10 cellular contexts compared by ENCODE assay signal in the genomic region with DNA sequence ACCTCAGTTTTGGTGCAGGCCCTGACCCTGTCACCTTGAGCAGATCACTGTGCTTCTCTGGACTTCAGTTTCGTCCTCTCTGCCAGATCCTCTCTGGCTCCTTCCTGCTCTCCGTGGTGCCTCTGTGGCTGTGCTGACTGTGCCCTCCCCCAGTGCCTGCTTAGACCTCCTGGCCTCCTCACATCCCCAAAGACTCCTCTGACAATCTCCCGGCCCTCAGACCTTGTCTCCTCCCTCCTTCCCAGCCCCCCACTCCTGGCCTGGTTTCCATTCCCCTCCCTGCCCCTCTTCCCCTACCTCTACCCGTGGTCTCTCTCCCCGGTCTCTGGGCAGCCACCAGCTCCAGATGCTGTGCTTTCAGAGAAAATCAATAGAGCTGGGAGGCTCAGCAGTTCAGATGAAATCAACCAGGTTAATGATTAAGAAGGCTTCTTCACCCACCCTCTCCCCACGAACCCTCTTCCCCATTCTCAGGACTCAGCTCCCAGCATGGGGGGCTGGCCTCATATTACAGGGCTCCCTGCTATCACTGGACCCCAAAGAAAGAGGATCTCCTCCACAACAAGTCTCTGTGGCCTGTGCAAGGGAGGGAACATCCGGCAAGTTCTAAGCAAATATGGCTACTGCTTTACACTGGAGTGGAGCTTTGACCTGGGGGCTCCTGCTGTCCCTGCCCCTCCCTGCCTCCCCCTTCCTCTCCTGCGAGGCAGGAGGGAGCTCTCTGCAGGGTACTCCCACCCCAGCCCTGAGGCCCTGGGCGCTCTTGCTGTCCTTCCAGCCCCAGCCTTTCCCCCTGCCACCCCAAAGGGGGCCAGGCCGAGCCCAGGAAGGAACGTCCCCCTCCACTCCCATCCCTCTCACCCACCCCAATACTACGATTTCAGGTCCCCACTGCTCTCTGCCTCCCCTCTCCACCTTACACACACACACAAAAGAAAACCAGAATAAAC. TPM values are rescaled to one million over a fixed set of nuclear protein-coding genes. Genes with fewer than 3 reads are reported as not detected.
DNase-seq lines count a peak whose midpoint lies in the region; FAIRE-seq and TF ChIP-seq lines count a peak whose summit lies in the region.
"Had no signal": no experiment of that assay in that cellular context is flagged by ENCODE, and none has a peak within 500 bp of the region (broad histone marks: within the 10 kb centered on the region; RNA-seq: fewer than 3 reads in every experiment).

No MANE protein-coding gene starts in this region.

- H3K4me2 ChIP-seq in astrocyte (ENCODE audit: low read length) = peak overlapping the region; percentile 72
- H3K4me2 ChIP-seq: BLaER1 treated with 17β-estradiol and CSF1 and Interleukin-3, amounts not matched to agents 10 nM and 100 nM had no signal

- FAIRE-seq in astrocyte (lab: Jason Lieb, UNC) (no peak), kidney (lab: Jason Lieb, UNC) (no peak)

- H3K27ac Mint-ChIP-seq in astrocyte (ENCODE audit: unreplicated experiment) = peak overlapping the region; percentile 62

- peaks cover 46% of the 10 kb centered on the region for H4K20me1 ChIP-seq in astrocyte (ENCODE audit: insufficient read depth, low read length)
- H4K20me1 ChIP-seq: BLaER1 treated with 17β-estradiol and CSF1 and Interleukin-3, amounts not matched to agents 10 nM and 100 nM had no signal

- peak overlapping the region; percentile 62 for H3K9ac ChIP-seq in astrocyte (ENCODE audit: low read length)
- peak overlapping the region; percentile 41 to 65 for H3K9ac ChIP-seq in kidney (ENCODE audit: low read length in 2 of 2)
- H3K9ac ChIP-seq: BLaER1 treated with 17β-estradiol and CSF1 and Interleukin-3, amounts not matched to agents 10 nM and 100 nM had no signal

- DNase-seq in H7 (peak; percentile 43), astrocyte (ENCODE audit: low read depth) (no peak), kidney (no peak), renal cortical epithelial cell (ENCODE audit: low read depth) (peak; percentile 31), mesenteric fat pad (ENCODE audit: low spot score) (no peak), NCI-H1436 treated with DMSO at 0.1 percent for 48 hours (lab: John Stamatoyannopoulos, UW) (no peak)
- DNase-seq in effector memory CD4-positive, alpha-beta T cell = no peak
- DNase-seq in effector CD4-positive, alpha-beta T cell = no peak
- DNase-seq: OCI-M1 had no signal

- H3K27ac ChIP-seq in astrocyte (ENCODE audit: low read depth, low read length) (no peak overlapping the region), kidney (ENCODE audit: low read depth in 2 of 2, low read length in 2 of 2) (peak overlapping the region; percentile 41 to 51)
- no peak overlapping the region for H3K27ac ChIP-seq in effector memory CD4-positive, alpha-beta T cell (ENCODE audit: insufficient read depth, low read length, poor library complexity, severe bottlenecking)

- H3K4me3 ChIP-seq in H7 (ENCODE audit: insufficient read depth, low read depth, low read length) (no peak overlapping the region), astrocyte (ENCODE audit: insufficient read depth, low read depth, low read length) (no peak overlapping the region), kidney (ENCODE audit: low read length in 2 of 2) (peak overlapping the region in 1 of 2 donors; percentile 29)
- H3K4me3 ChIP-seq in effector memory CD4-positive, alpha-beta T cell (ENCODE audit: insufficient read depth, low read depth, low read length, poor library complexity, severe bottlenecking) = no peak overlapping the region
- H3K4me3 ChIP-seq: BLaER1 treated with 17β-estradiol and CSF1 and Interleukin-3, amounts not matched to agents 10 nM and 100 nM had no signal

- H3K4me1 Mint-ChIP-seq in astrocyte (ENCODE audit: low read depth, unreplicated experiment) = peaks cover 23% of the 10 kb centered on the region

- H2AFZ ChIP-seq in astrocyte (ENCODE audit: low read depth, low read length) = no peak overlapping the region

- peaks cover 2% of the 10 kb centered on the region for H3K9me3 Mint-ChIP-seq in astrocyte (ENCODE audit: unreplicated experiment)

- TF ChIP-seq CTCF in astrocyte (IDR thresholded peaks at IDR 0.05; ENCODE audit: insufficient read depth, low read depth, low read length) (no peak), kidney (IDR thresholded peaks at IDR 0.05; ENCODE audit: borderline replicate concordance, extremely low read depth, insufficient read depth) (no peak)

- H3K79me2 ChIP-seq in astrocyte (ENCODE audit: insufficient read depth, low read length) = no peaks in the 10 kb centered on the region

- H3K27me3 Mint-ChIP-seq in astrocyte (ENCODE audit: low read depth, unreplicated experiment) = no peaks in the 10 kb centered on the region

- H3K27me3 ChIP-seq in H7 (ENCODE audit: control insufficient read depth, insufficient read depth, low read length) (no peaks in the 10 kb centered on the region), astrocyte (ENCODE audit: insufficient read depth, low read length) (no peaks in the 10 kb centered on the region)
- H3K27me3 ChIP-seq in effector memory CD4-positive, alpha-beta T cell (replicated peaks; ENCODE audit: control insufficient read depth, insufficient read depth, low read length, poor library complexity, severe bottlenecking) = no peaks in the 10 kb centered on the region
- H3K27me3 ChIP-seq: BLaER1 treated with 17β-estradiol and CSF1 and Interleukin-3, amounts not matched to agents 10 nM and 100 nM had no signal

- H3K9me3 ChIP-seq in astrocyte (ENCODE audit: insufficient read depth, low read depth, low read length) (no peaks in the 10 kb centered on the region), kidney (ENCODE audit: control insufficient read depth in 1 of 2, low read length in 2 of 2) (no peaks in the 10 kb centered on the region)
- H3K9me3 ChIP-seq in effector memory CD4-positive, alpha-beta T cell (ENCODE audit: control insufficient read depth, low read length) = no peaks in the 10 kb centered on the region
- H3K9me3 ChIP-seq: BLaER1 treated with 17β-estradiol and CSF1 and Interleukin-3, amounts not matched to agents 10 nM and 100 nM had no signal

- H3K4me3 Mint-ChIP-seq in astrocyte (ENCODE audit: unreplicated experiment) = peak overlapping the region; percentile 45

- H3K4me1 ChIP-seq in astrocyte (ENCODE audit: insufficient read depth, low read length) = peaks cover 15% of the 10 kb centered on the region
- H3K4me1 ChIP-seq in kidney (ENCODE audit: control insufficient read depth in 1 of 2, insufficient read depth in 1 of 2, low read depth in 1 of 2, low read length in 2 of 2) = peaks cover 12 to 19% of the 10 kb centered on the region in 2 donors
- H3K4me1 ChIP-seq in effector memory CD4-positive, alpha-beta T cell (ENCODE audit: control insufficient read depth, insufficient read depth, low read length, poor library complexity, severe bottlenecking) = no peaks in the 10 kb centered on the region

- H3K36me3 Mint-ChIP-seq in astrocyte (ENCODE audit: low read depth, unreplicated experiment) = peaks cover 18% of the 10 kb centered on the region

- intact Hi-C loops in kidney (cut with DNase I) = no loop called here

- H3K36me3 ChIP-seq in H7 (replicated peaks; ENCODE audit: control insufficient read depth, insufficient read depth, low read length) (peaks cover 2% of the 10 kb centered on the region; the same call in 1 of the 2 replicates), astrocyte (ENCODE audit: insufficient read depth, low read length) (no peaks in the 10 kb centered on the region), kidney (ENCODE audit: control insufficient read depth in 1 of 2, insufficient read depth in 2 of 2, low read length in 2 of 2) (peaks cover 3 to 8% of the 10 kb centered on the region in 2 donors)
- no peaks in the 10 kb centered on the region for H3K36me3 ChIP-seq in effector memory CD4-positive, alpha-beta T cell (ENCODE audit: control insufficient read depth, insufficient read depth, low read length)

RNA-seq across cellular contexts. Expression of a gene that starts 8.5 kb away (rescaled TPM):
- 5.1 and 9.1 TPM in 2 replicates for total RNA-seq in H7 (2014; rRNA removed; shearing (Covaris generic))
- 6.7 and 6.8 TPM in 2 replicates for total RNA-seq in astrocyte
- total RNA-seq in kidney = 8.9 TPM
- 8.0 TPM for polyA plus RNA-seq in kidney (ENCODE audit: insufficient read depth, low read depth, low replicate concordance)
- 0.87 and 5.0 TPM in 2 replicates for total RNA-seq in renal cortical epithelial cell
- 6.6 TPM for total RNA-seq in mesenteric fat pad

RNA-seq across cellular contexts. Expression of a gene that starts 16.4 kb away (rescaled TPM):
- 7.4 and 12.4 TPM in 2 replicates for total RNA-seq in H7 (2014; rRNA removed; shearing (Covaris generic))
- total RNA-seq in astrocyte (32.6 and 37.2 TPM in 2 replicates), kidney (24.5 TPM), renal cortical epithelial cell (4.2 and 27.3 TPM in 2 replicates), mesenteric fat pad (25.5 TPM)
- 11.7 TPM for polyA plus RNA-seq in kidney (ENCODE audit: insufficient read depth, low read depth, low replicate concordance)

RNA-seq across cellular contexts. Expression of a gene that starts 28.0 kb away (rescaled TPM):
- 12.8 and 18.8 TPM in 2 replicates for total RNA-seq in H7 (2014; rRNA removed; shearing (Covaris generic))
- 36.1 and 40.5 TPM in 2 replicates for total RNA-seq in astrocyte
- 30.7 TPM for total RNA-seq in kidney
- 7.9 TPM for polyA plus RNA-seq in kidney (ENCODE audit: insufficient read depth, low read depth, low replicate concordance)
- total RNA-seq in renal cortical epithelial cell = 21.2 and 24.1 TPM in 2 replicates
- total RNA-seq in mesenteric fat pad = 19.2 TPM

Comparison
In these comparisons a context has a peak if more than half of its experiments do, and no peak if none do; other contexts are left out.
1. DNase-seq: peak in H7 (single experiment) and renal cortical epithelial cell (single experiment); none in astrocyte (single experiment), kidney (single experiment), effector memory CD4-positive, alpha-beta T cell (0 of 3), mesenteric fat pad (single experiment), NCI-H1436 treated with DMSO at 0.1 percent for 48 hours (single experiment) and effector CD4-positive, alpha-beta T cell (single experiment).
2. H3K27ac ChIP-seq: peak in kidney (2 of 2); none in astrocyte (single experiment) and effector memory CD4-positive, alpha-beta T cell (single experiment).